17 cellular contexts compared by ENCODE assay signal in the genomic region with DNA sequence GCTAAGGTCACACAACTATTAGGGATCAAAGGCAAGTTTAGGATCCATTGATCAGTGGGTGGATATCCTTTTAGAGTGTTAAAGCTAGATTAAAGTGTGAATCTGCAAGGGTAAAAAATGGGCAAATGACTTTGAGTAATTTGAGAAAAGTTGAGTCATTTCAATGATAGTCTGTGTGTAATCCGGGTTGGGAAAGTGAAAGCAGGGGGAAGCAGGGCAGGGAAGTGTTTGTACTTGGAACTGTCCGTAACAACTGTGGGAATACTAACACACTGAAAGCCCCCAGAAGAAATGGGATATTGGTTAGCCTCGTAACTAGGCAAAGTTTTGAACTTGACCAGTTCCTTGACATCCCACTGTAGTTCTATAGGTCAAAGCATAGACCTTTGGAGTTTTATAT.
DNase-seq lines count a peak whose midpoint lies in the region; ATAC-seq and TF ChIP-seq lines count a peak whose summit lies in the region.
"Had no signal": no experiment of that assay in that cellular context is flagged by ENCODE, and none has a peak within 500 bp of the region (broad histone marks: within the 10 kb centered on the region; RNA-seq: fewer than 3 reads in every experiment).

No MANE protein-coding gene starts in this region.

- H2BK5ac ChIP-seq in mesenchymal stem cell (ENCODE audit: low read depth, low read length, poor library complexity, severe bottlenecking): no peak overlapping the region

- no peak overlapping the region for H3K18ac ChIP-seq in mesenchymal stem cell (ENCODE audit: low read depth in 1 of 2, low read length in 2 of 2)

- DNase-seq in ELR (ENCODE audit: low read depth) (peak; percentile 69), HT1080 (ENCODE audit: low read depth) (peak; percentile 67), mesenchymal stem cell (peak; percentile 10), activated T-cell treated with anti-CD3 and anti-CD28 coated beads for 4 hours (no peak), COLO668 (lab: John Stamatoyannopoulos, UW; ENCODE audit: unreplicated experiment) (no peak), immature natural killer cell (no peak)
- DNase-seq in activated CD4-positive, alpha-beta T cell treated with anti-CD3 and anti-CD28 coated beads for 36 hours: no peak
- DNase-seq: 8988T; ACHN; C1 segment of cervical spinal cord; CD4-positive, alpha-beta T cell; DMS79 had no signal

- H3K4me1 Mint-ChIP-seq in immature natural killer cell: no peaks in the 10 kb centered on the region
- H3K4me1 Mint-ChIP-seq in activated CD4-positive, alpha-beta T cell treated with anti-CD3 and anti-CD28 coated beads for 36 hours: no peaks in the 10 kb centered on the region
- H3K4me1 Mint-ChIP-seq: B cell, GM23338 had no signal

- peaks cover 14 to 40% (median 28%) of the 10 kb centered on the region in 6 donors for H3K9me3 Mint-ChIP-seq in immature natural killer cell
- peaks cover 10% of the 10 kb centered on the region for H3K9me3 Mint-ChIP-seq in activated CD4-positive, alpha-beta T cell treated with anti-CD3 and anti-CD28 coated beads for 36 hours (ENCODE audit: low read depth)

- H3K27ac ChIP-seq in SU-DHL-6 (ENCODE audit: low read depth, low read length) (no peak overlapping the region), mesenchymal stem cell (ENCODE audit: low read length, poor library complexity, severe bottlenecking) (no peak overlapping the region)

- 88% methylated on average over 3 of the region's 3 CpGs for WGBS in mesenchymal stem cell

- no peaks in the 10 kb centered on the region for H3K27me3 ChIP-seq in SU-DHL-6 (ENCODE audit: low read length)
- H3K27me3 ChIP-seq in mesenchymal stem cell (ENCODE audit: control insufficient read depth in 1 of 2, insufficient read depth in 1 of 2, low read length in 2 of 2): no peaks in the 10 kb centered on the region

- no peaks in the 10 kb centered on the region for H3K4me1 ChIP-seq in mesenchymal stem cell (ENCODE audit: control insufficient read depth, insufficient read depth, low read depth, low read length)
- H3K4me1 ChIP-seq: HAP-1 had no signal

- no peaks in the 10 kb centered on the region for H3K9me2 ChIP-seq in SU-DHL-6 (replicated peaks; ENCODE audit: insufficient read depth, low read length)

- no peaks in the 10 kb centered on the region for H3K79me2 ChIP-seq in SU-DHL-6 (ENCODE audit: insufficient read depth, low read length)

- no peak overlapping the region for H3K23ac ChIP-seq in mesenchymal stem cell (ENCODE audit: low read length in 2 of 2)

- no peak for TF ChIP-seq CTCF in SU-DHL-6 (IDR thresholded peaks at IDR 0.05; ENCODE audit: insufficient read depth, low read length, poor library complexity, severe bottlenecking)

- H3K36me3 ChIP-seq in SU-DHL-6 (ENCODE audit: low read length): no peaks in the 10 kb centered on the region
- H3K36me3 ChIP-seq in mesenchymal stem cell (ENCODE audit: control insufficient read depth in 1 of 2, insufficient read depth in 2 of 2, low read depth in 1 of 2, low read length in 2 of 2): no peaks in the 10 kb centered on the region
- H3K36me3 ChIP-seq: HAP-1 had no signal

- H3K9me3 ChIP-seq in SU-DHL-6 (ENCODE audit: insufficient read depth, low read length) (no peaks in the 10 kb centered on the region), mesenchymal stem cell (ENCODE audit: control insufficient read depth, low read length) (peaks cover 3% of the 10 kb centered on the region)
- H3K9me3 ChIP-seq: HAP-1 had no signal

- no peak overlapping the region for H4K91ac ChIP-seq in mesenchymal stem cell (ENCODE audit: low read length)

- no peaks in the 10 kb centered on the region for H3K36me3 Mint-ChIP-seq in immature natural killer cell
- H3K36me3 Mint-ChIP-seq in activated CD4-positive, alpha-beta T cell treated with anti-CD3 and anti-CD28 coated beads for 36 hours (ENCODE audit: low read depth): peaks cover 2% of the 10 kb centered on the region

- H3K9ac ChIP-seq in SU-DHL-6 (ENCODE audit: low read length) (no peak overlapping the region), mesenchymal stem cell (ENCODE audit: low read length) (no peak overlapping the region)

- no peak overlapping the region for H2BK120ac ChIP-seq in mesenchymal stem cell (ENCODE audit: low read depth, low read length)

- intact Hi-C loops in activated CD4-positive, alpha-beta T cell treated with anti-CD3 and anti-CD28 coated beads for 36 hours (cut with DNase I, micrococcal nuclease): no loop called here

- H3K4me3 Mint-ChIP-seq in immature natural killer cell: no peak overlapping the region
- no peak overlapping the region for H3K4me3 Mint-ChIP-seq in activated CD4-positive, alpha-beta T cell treated with anti-CD3 and anti-CD28 coated beads for 36 hours
- H3K4me3 Mint-ChIP-seq: B cell; CD4-positive, alpha-beta T cell; GM23338 had no signal

- H4K8ac ChIP-seq in mesenchymal stem cell (ENCODE audit: low read length): no peak overlapping the region

- H4K20me1 ChIP-seq in SU-DHL-6 (ENCODE audit: low read depth, low read length): no peaks in the 10 kb centered on the region

- H3F3A ChIP-seq in SU-DHL-6 (ENCODE audit: insufficient read depth): no peaks in the 10 kb centered on the region

- no peak overlapping the region for H2AK5ac ChIP-seq in mesenchymal stem cell (ENCODE audit: low read length, severe bottlenecking)

- no peak overlapping the region for H3K27ac Mint-ChIP-seq in immature natural killer cell
- H3K27ac Mint-ChIP-seq in activated CD4-positive, alpha-beta T cell treated with anti-CD3 and anti-CD28 coated beads for 36 hours: no peak overlapping the region
- H3K27ac Mint-ChIP-seq: B cell; CD4-positive, alpha-beta T cell; GM23338 had no signal

- H3K4me2 ChIP-seq in SU-DHL-6 (ENCODE audit: low read depth, low read length, poor library complexity, severe bottlenecking): no peak overlapping the region
- H3K4me2 ChIP-seq in mesenchymal stem cell (ENCODE audit: low read length, poor library complexity, severe bottlenecking): no peak overlapping the region
- H3K4me2 ChIP-seq: GM23338 had no signal

- H2BK12ac ChIP-seq in mesenchymal stem cell (ENCODE audit: low read length in 2 of 2): no peak overlapping the region

- peaks cover 0 to 2% (median 0%) of the 10 kb centered on the region in 3 donors for H3K27me3 Mint-ChIP-seq in immature natural killer cell (ENCODE audit: low read depth in 3 of 3)
- no peaks in the 10 kb centered on the region for H3K27me3 Mint-ChIP-seq in activated CD4-positive, alpha-beta T cell treated with anti-CD3 and anti-CD28 coated beads for 36 hours
- H3K27me3 Mint-ChIP-seq: B cell; CD4-positive, alpha-beta T cell had no signal

- no peak overlapping the region for H2BK15ac ChIP-seq in mesenchymal stem cell (ENCODE audit: low read depth, poor library complexity, severe bottlenecking)

- H3K14ac ChIP-seq in mesenchymal stem cell (ENCODE audit: low read length in 2 of 2): no peak overlapping the region

- H3K4me3 ChIP-seq in SU-DHL-6 (ENCODE audit: insufficient read depth, low read length, poor library complexity, severe bottlenecking): no peak overlapping the region
- H3K4me3 ChIP-seq in mesenchymal stem cell (ENCODE audit: insufficient read depth in 1 of 2, low read depth in 1 of 2, low read length in 2 of 2): no peak overlapping the region
- H3K4me3 ChIP-seq: GM23338, HAP-1, K562 had no signal

- CTCF ChIA-PET in activated CD4-positive, alpha-beta T cell treated with anti-CD3 and anti-CD28 coated beads for 36 hours (lab: Charles Lee): no interaction called here

- POLR2A ChIA-PET in activated CD4-positive, alpha-beta T cell treated with anti-CD3 and anti-CD28 coated beads for 36 hours (lab: Charles Lee): no interaction called here

- no peaks in the 10 kb centered on the region for H3K79me1 ChIP-seq in mesenchymal stem cell (replicated peaks; ENCODE audit: low read length, poor library complexity, severe bottlenecking)

- H2AFZ ChIP-seq in SU-DHL-6 (ENCODE audit: low read depth, low read length, severe bottlenecking) (peak overlapping the region; percentile 57), mesenchymal stem cell (ENCODE audit: low read depth, low read length) (no peak overlapping the region)

- ATAC-seq in activated CD4-positive, alpha-beta T cell treated with anti-CD3 and anti-CD28 coated beads for 36 hours: no peak
- ATAC-seq: GM23338, K562 had no signal

- H3K4ac ChIP-seq in mesenchymal stem cell (ENCODE audit: low read depth in 1 of 2, low read length in 2 of 2): no peak overlapping the region

Comparison
In these comparisons a context has a peak if more than half of its experiments do, and no peak if none do; other contexts are left out.
1. DNase-seq: peak in ELR (single experiment), HT1080 (single experiment) and mesenchymal stem cell (single experiment); none in activated T-cell treated with anti-CD3 and anti-CD28 coated beads for 4 hours (single experiment), COLO668 (single experiment), immature natural killer cell (0 of 3) and activated CD4-positive, alpha-beta T cell treated with anti-CD3 and anti-CD28 coated beads for 36 hours (single experiment).